Comparison of ENCODE assay signal across 1 cellular context in genomic region chr18:12307871-12308385, GRCh38.
TF ChIP-seq lines count a peak whose summit lies in the region.

Gene TUBB6 (plus strand): TSS chr18:12308241. CDS start chr18:12308293, 52 bp downstream.

TF ChIP-seq in H1, 55 proteins besides CTCF, POLR2A, EP300 and RAD21 (continued from another document):
- peak; percentile 44; the same call in 1 of the 2 replicates for TF ChIP-seq TBP (IDR thresholded peaks at IDR 0.05; ENCODE audit: low read depth, low read length)
- TF ChIP-seq EGR1 (IDR thresholded peaks at IDR 0.05; ENCODE audit: borderline replicate concordance, low read depth, low read length) = peak; percentile 8; the same call in 1 of the 2 replicates
- no peak for TF ChIP-seq NRF1 (IDR thresholded peaks at IDR 0.05; ENCODE audit: low read depth, low read length)
- TF ChIP-seq NANOG (IDR thresholded peaks at IDR 0.05; ENCODE audit: insufficient read depth, low read depth, low read length, poor library complexity, severe bottlenecking) = no peak
- 0 out of 2 replicates have a peak, but pooled peaks have one; percentile 67 for TF ChIP-seq PHF8 (conservative IDR thresholded peaks at IDR 0.05; ENCODE audit: low read depth, low read length)
- no peak for TF ChIP-seq BCL11A (IDR thresholded peaks at IDR 0.05; ENCODE audit: low read depth in 2 of 2, low read length in 2 of 2)
- TF ChIP-seq KDM5A (IDR thresholded peaks at IDR 0.05; ENCODE audit: low read length) = no peak
- TF ChIP-seq RBBP5 (IDR thresholded peaks at IDR 0.05; ENCODE audit: borderline replicate concordance, low read depth, low read length) = peak; percentile 7; the same call in 1 of the 2 replicates
- TF ChIP-seq TEAD4 (IDR thresholded peaks at IDR 0.05; ENCODE audit: low read depth, low read length) = no peak
- peak; percentile 19 for TF ChIP-seq KDM4A (IDR thresholded peaks at IDR 0.05; ENCODE audit: low read depth, low read length, severe bottlenecking)
- TF ChIP-seq, protein P1, sequence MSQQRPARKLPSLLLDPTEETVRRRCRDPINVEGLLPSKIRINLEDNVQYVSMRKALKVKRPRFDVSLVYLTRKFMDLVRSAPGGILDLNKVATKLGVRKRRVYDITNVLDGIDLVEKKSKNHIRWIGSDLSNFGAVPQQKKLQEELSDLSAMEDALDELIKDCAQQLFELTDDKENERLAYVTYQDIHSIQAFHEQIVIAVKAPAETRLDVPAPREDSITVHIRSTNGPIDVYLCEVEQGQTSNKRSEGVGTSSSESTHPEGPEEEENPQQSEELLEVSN (IDR thresholded peaks at IDR 0.05) = no peak
- no peak for TF ChIP-seq SIX5 (IDR thresholded peaks at IDR 0.05; ENCODE audit: low read depth, low read length)
- TF ChIP-seq TAF7 (optimal IDR thresholded peaks at IDR 0.05; ENCODE audit: borderline replicate concordance, low read depth, low read length) = peak; percentile 59
- TF ChIP-seq FOSL1 (IDR thresholded peaks at IDR 0.05; ENCODE audit: insufficient read depth, low read depth, low read length) = 0 out of 2 replicates have a peak, but pooled peaks have one; percentile 38
- TF ChIP-seq RNF2 (IDR thresholded peaks at IDR 0.05; ENCODE audit: borderline replicate concordance, low read depth, low read length, missing control alignments, poor library complexity, severe bottlenecking) = no peak
- TF ChIP-seq SUZ12 (IDR thresholded peaks at IDR 0.05; ENCODE audit: low read length) = no peak
- TF ChIP-seq TAF1 (IDR thresholded peaks at IDR 0.05; ENCODE audit: low read depth, low read length) = peak; percentile 88
